Comparison of ENCODE assay signal across 8 cellular contexts in the genomic region with DNA sequence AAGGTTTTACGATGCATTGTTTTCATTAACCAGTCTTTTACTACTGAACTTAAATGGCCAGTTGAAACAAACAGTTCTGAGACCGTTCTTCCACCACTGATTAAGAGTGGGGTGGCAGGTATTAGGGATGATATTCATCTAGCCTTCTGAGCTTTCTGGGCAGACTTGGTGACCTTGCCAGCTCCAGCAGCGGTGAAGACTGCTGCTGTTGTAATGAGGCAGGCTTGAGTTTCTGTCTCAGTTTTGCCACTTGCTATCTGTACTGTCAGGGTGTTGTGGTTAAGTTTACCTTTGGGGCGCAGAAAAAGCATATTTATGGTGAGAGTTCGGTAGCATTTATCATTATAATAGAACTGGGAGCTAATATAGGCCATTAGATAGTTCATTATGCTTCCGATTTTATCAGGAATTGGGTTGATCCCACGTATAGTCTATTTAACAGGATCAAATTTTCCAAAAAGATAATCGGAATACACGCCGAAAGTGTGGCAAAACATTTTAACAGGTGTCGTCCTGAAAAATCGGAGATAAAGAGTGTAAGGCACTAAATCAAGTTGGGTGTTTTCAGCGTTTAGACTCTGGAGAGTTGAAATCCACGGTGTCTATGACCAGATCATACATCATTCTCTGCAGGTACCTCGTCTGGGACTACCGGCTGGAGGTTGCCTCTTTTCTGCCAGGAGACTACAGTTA. TPM values are rescaled to one million over a fixed set of nuclear protein-coding genes. Genes with fewer than 3 reads are reported as not detected.
A peak's percentile ranks its signal among the peaks of the same experiment; 100 is the strongest.
DNase-seq lines count a peak whose midpoint lies in the region; ATAC-seq and TF ChIP-seq lines count a peak whose summit lies in the region.

No MANE protein-coding gene starts in this region.

- ATAC-seq in Panc1 (peak; percentile 72), left lung (peak; percentile 44)
- peak; percentile 12 to 22 for ATAC-seq in stimulated activated naive B cell treated with anti-CD40 and anti-IgM and Interleukin-4, amounts not matched to agents 10 μg/mL and 1 μg/mL and 100 μg/mL, for 72 hours (replicated peaks)

- no peaks in the 10 kb centered on the region for H3K27me3 ChIP-seq in cardiac muscle cell
- no peaks in the 10 kb centered on the region for H3K27me3 ChIP-seq in Panc1 (ENCODE audit: control insufficient read depth, insufficient read depth, low read length)
- no peaks in the 10 kb centered on the region for H3K27me3 ChIP-seq in left lung

- in situ Hi-C loops in Panc1 (cut with HindIII; ENCODE audit: low pct_unique_long_range_greater_than_20kb, low sequenced_read_pairs): no loop called here

- intact Hi-C loops in cardiac septum (cut with DNase I) (loop anchor here (2.0 kb wide), 1 partner anchor 49 kb away; the partner anchor contains the start of gene FOXJ2), Panc1 (cut with micrococcal nuclease; ENCODE audit: unreplicated experiment) (no loop called here), left lung (cut with DNase I) (no loop called here)

- H3K9me3 ChIP-seq in cardiac muscle cell (ENCODE audit: low read depth) (no peaks in the 10 kb centered on the region), Panc1 (ENCODE audit: control insufficient read depth, insufficient read depth, low read depth, low read length) (no peaks in the 10 kb centered on the region), left lung (no peaks in the 10 kb centered on the region)

- H3K4me1 ChIP-seq in cardiac muscle cell (ENCODE audit: low read depth) (peaks cover 8% of the 10 kb centered on the region), Panc1 (ENCODE audit: control insufficient read depth, insufficient read depth, low read length) (no peaks in the 10 kb centered on the region), left lung (peaks cover 6 to 63% of the 10 kb centered on the region in 2 donors)

- H3K4me3 Mint-ChIP-seq in stimulated activated naive B cell treated with anti-CD40 and anti-IgM and Interleukin-4, amounts not matched to agents 10 μg/mL and 1 μg/mL and 100 μg/mL, for 72 hours: peak overlapping the region; percentile 92 to 99

- H3K27ac ChIP-seq in cardiac muscle cell (peak overlapping the region; percentile 91), Panc1 (ENCODE audit: low read length) (peak overlapping the region; percentile 96), left lung (peak overlapping the region; percentile 92 to 95)

- peak overlapping the region; percentile 97 for H3K27ac Mint-ChIP-seq in stimulated activated naive B cell treated with anti-CD40 and anti-IgM and Interleukin-4, amounts not matched to agents 10 μg/mL and 1 μg/mL and 100 μg/mL, for 72 hours

- H3K36me3 ChIP-seq in cardiac muscle cell (no peaks in the 10 kb centered on the region), Panc1 (ENCODE audit: control insufficient read depth, insufficient read depth, low read length) (peaks cover 4% of the 10 kb centered on the region; the same call in 1 of the 2 replicates), left lung (no peaks in the 10 kb centered on the region)

- H3K27me3 Mint-ChIP-seq in stimulated activated naive B cell treated with anti-CD40 and anti-IgM and Interleukin-4, amounts not matched to agents 10 μg/mL and 1 μg/mL and 100 μg/mL, for 72 hours: no peaks in the 10 kb centered on the region

- POLR2A ChIA-PET in Panc1 (lab: Charles Lee) (no interaction called here), GM10248 (lab: Yijun Ruan, JAX) (interaction anchor here (0.5 kb wide), 1 partner anchor 1972 kb away, joined by 3 read pairs; no protein-coding TSS in a partner anchor)

- DNase-seq in cardiac muscle cell (ENCODE audit: low read depth in 1 of 2, low spot score in 1 of 2) (peak in 1 of 2 donors; percentile 9), cardiac septum (ENCODE audit: low spot score) (no peak), Panc1 (ENCODE audit: low read depth, low spot score) (no peak), cardiac fibroblast (ENCODE audit: low read depth in 2 of 2) (no peak), left lung (no peak), GM10248 (ENCODE audit: extremely low spot score) (no peak)
- DNase-seq in stimulated activated naive B cell treated with anti-CD40 and anti-IgM and Interleukin-4, amounts not matched to agents 10 μg/mL and 1 μg/mL and 100 μg/mL, for 72 hours: no peak
- DNase-seq in NK-92 treated with Interleukin-12 subunit alpha and Interleukin-12 subunit beta, amount 100 ng/mL, for 24 hours (lab: John Stamatoyannopoulos, UW): no peak

- BruUV-seq in Panc1 (replicated peaks; lab: Mats Ljungman, UMichigan): TSS peak; percentile 97

- peaks cover 13 to 18% of the 10 kb centered on the region in 2 donors for H3K36me3 Mint-ChIP-seq in stimulated activated naive B cell treated with anti-CD40 and anti-IgM and Interleukin-4, amounts not matched to agents 10 μg/mL and 1 μg/mL and 100 μg/mL, for 72 hours

- CTCF ChIA-PET in Panc1 (lab: Charles Lee): no interaction called here
- CTCF ChIA-PET in GM10248 (lab: Yijun Ruan, JAX): interaction anchor here (1.3 to 5.6 kb wide), 2 partner anchors 17 to 37 kb away, joined by 3 to 34 read pairs; no protein-coding TSS in a partner anchor

- no peaks in the 10 kb centered on the region for H3K9me3 Mint-ChIP-seq in stimulated activated naive B cell treated with anti-CD40 and anti-IgM and Interleukin-4, amounts not matched to agents 10 μg/mL and 1 μg/mL and 100 μg/mL, for 72 hours

- H3K4me1 Mint-ChIP-seq in stimulated activated naive B cell treated with anti-CD40 and anti-IgM and Interleukin-4, amounts not matched to agents 10 μg/mL and 1 μg/mL and 100 μg/mL, for 72 hours: peaks cover 29 to 46% of the 10 kb centered on the region in 2 donors

- TF ChIP-seq CTCF in cardiac muscle cell (IDR thresholded peaks at IDR 0.05; ENCODE audit: low read depth, low read length) (no peak), Panc1 (IDR thresholded peaks at IDR 0.05) (no peak), cardiac fibroblast (IDR thresholded peaks at IDR 0.05; ENCODE audit: low read depth, low read length) (no peak), left lung (IDR thresholded peaks at IDR 0.05) (no peak), GM10248 (IDR thresholded peaks at IDR 0.05; ENCODE audit: control extremely low read depth, extremely low read depth, low read depth, missing control alignments) (no peak)

- H3K4me3 ChIP-seq in cardiac muscle cell (peak overlapping the region; percentile 97), Panc1 (ENCODE audit: low read depth in 2 of 2, low read length in 2 of 2) (peak overlapping the region; percentile 91 to 93), cardiac fibroblast (replicated peaks in 1 of 2; ENCODE audit: low read depth in 2 of 2, low read length in 2 of 2) (peak overlapping the region; percentile 88 to 94), left lung (peak overlapping the region; percentile 80 to 95)

RNA-seq across cellular contexts. Expression of gene NECAP1, which starts 0.7 kb away (rescaled TPM):
- total RNA-seq in cardiac muscle cell (59.9 and 68.9 TPM in 2 replicates), cardiac septum (19.0 TPM), Panc1 (2021; ENCODE audit: unreplicated experiment) (14.9 TPM), left lung (10 to 100 TPM; 33.1 to 43.4 TPM)
- 43.9 and 47.7 TPM in 2 replicates for polyA plus RNA-seq in cardiac muscle cell
- polyA plus RNA-seq in Panc1 (2012; ENCODE audit: insufficient read length): 10.0 TPM

RNA-seq across cellular contexts. Expression of gene C3AR1, which starts 15.2 kb away (rescaled TPM):
- total RNA-seq in cardiac muscle cell: not detected in 2 replicates
- not detected in 2 replicates for polyA plus RNA-seq in cardiac muscle cell
- total RNA-seq in cardiac septum: 4.2 TPM
- not detected for total RNA-seq in Panc1 (2021; ENCODE audit: unreplicated experiment)
- polyA plus RNA-seq in Panc1 (2012; ENCODE audit: insufficient read length): not detected
- 10 to 100 TPM; 19.4 to 66.4 TPM for total RNA-seq in left lung

RNA-seq across cellular contexts. Expression of gene CLEC4A, which starts 42.0 kb away (rescaled TPM):
- total RNA-seq in cardiac muscle cell (1.8 TPM in 1 of 2 replicates, not detected in the other), cardiac septum (0.35 TPM), Panc1 (2021; ENCODE audit: unreplicated experiment) (0.33 TPM), left lung (10 to 100 TPM in 1 of 2 donors, 1 to 10 TPM in 1; 6.5 to 21.1 TPM)
- 0.65 and 1.9 TPM in 2 replicates for polyA plus RNA-seq in cardiac muscle cell
- not detected for polyA plus RNA-seq in Panc1 (2012; ENCODE audit: insufficient read length)

RNA-seq across cellular contexts. Expression of gene FOXJ2, which starts 48.9 kb away (rescaled TPM):
- total RNA-seq in cardiac muscle cell (22.9 and 26.6 TPM in 2 replicates), cardiac septum (25.1 TPM), Panc1 (2021; ENCODE audit: unreplicated experiment) (10.9 TPM), left lung (10 to 100 TPM; 15.9 to 20.0 TPM)
- polyA plus RNA-seq in cardiac muscle cell: 23.6 and 24.1 TPM in 2 replicates
- 6.6 TPM for polyA plus RNA-seq in Panc1 (2012; ENCODE audit: insufficient read length)

Comparison
In these comparisons a context has a peak if more than half of its experiments do, and no peak if none do; other contexts are left out.
1. ATAC-seq: peak in every context shown above with its lines; median percentile 72 in Panc1; 44 in left lung; 17 in stimulated activated naive B cell treated with anti-CD40 and anti-IgM and Interleukin-4, amounts not matched to agents 10 μg/mL and 1 μg/mL and 100 μg/mL, for 72 hours.